In the genomic region with DNA sequence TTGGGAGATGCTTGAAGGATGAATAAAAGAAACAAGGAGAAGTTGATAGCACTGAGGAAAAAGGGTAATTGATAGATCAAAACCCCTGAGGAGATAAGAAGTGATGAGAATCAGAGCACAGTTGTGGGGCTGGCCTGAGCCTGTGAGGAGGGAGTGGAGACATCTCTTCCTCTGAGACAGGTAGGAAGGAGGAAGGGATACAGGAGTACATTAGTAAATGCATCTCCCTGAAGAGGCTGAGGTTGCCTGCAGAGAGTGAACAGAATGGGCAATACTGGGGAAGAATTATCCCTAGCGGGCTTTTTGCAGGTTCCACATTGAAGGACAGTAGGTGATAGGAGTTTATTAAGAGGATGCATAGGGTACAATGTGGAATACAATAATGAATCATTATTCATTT, we compare ENCODE assay signal across 1 cellular context.
TF ChIP-seq lines count a peak whose summit lies in the region.

No MANE protein-coding gene starts in this region.

TF ChIP-seq in GM23338, 12 proteins besides CTCF, POLR2A, EP300 and RAD21:
- TF ChIP-seq ZNF114 (CRISPR knock-in tag; IDR thresholded peaks at IDR 0.05) (no peak), CREB1 (CRISPR knock-in tag; IDR thresholded peaks at IDR 0.05; ENCODE audit: low read depth) (no peak), STAT1 (IDR thresholded peaks at IDR 0.05; ENCODE audit: unreplicated experiment) (no peak), ZNF331 (CRISPR knock-in tag; IDR thresholded peaks at IDR 0.05; ENCODE audit: low read depth) (no peak), EZH2phosphoT487 (IDR thresholded peaks at IDR 0.05; ENCODE audit: unreplicated experiment) (no peak), POLR2AphosphoS5 (IDR thresholded peaks at IDR 0.05; ENCODE audit: low read depth) (no peak), JUNB (IDR thresholded peaks at IDR 0.05; ENCODE audit: unreplicated experiment) (no peak)
- TF ChIP-seq, protein P1, sequence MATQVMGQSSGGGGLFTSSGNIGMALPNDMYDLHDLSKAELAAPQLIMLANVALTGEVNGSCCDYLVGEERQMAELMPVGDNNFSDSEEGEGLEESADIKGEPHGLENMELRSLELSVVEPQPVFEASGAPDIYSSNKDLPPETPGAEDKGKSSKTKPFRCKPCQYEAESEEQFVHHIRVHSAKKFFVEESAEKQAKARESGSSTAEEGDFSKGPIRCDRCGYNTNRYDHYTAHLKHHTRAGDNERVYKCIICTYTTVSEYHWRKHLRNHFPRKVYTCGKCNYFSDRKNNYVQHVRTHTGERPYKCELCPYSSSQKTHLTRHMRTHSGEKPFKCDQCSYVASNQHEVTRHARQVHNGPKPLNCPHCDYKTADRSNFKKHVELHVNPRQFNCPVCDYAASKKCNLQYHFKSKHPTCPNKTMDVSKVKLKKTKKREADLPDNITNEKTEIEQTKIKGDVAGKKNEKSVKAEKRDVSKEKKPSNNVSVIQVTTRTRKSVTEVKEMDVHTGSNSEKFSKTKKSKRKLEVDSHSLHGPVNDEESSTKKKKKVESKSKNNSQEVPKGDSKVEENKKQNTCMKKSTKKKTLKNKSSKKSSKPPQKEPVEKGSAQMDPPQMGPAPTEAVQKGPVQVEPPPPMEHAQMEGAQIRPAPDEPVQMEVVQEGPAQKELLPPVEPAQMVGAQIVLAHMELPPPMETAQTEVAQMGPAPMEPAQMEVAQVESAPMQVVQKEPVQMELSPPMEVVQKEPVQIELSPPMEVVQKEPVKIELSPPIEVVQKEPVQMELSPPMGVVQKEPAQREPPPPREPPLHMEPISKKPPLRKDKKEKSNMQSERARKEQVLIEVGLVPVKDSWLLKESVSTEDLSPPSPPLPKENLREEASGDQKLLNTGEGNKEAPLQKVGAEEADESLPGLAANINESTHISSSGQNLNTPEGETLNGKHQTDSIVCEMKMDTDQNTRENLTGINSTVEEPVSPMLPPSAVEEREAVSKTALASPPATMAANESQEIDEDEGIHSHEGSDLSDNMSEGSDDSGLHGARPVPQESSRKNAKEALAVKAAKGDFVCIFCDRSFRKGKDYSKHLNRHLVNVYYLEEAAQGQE (IDR thresholded peaks at IDR 0.05; ENCODE audit: unreplicated experiment) = no peak
- TF ChIP-seq, protein P2, sequence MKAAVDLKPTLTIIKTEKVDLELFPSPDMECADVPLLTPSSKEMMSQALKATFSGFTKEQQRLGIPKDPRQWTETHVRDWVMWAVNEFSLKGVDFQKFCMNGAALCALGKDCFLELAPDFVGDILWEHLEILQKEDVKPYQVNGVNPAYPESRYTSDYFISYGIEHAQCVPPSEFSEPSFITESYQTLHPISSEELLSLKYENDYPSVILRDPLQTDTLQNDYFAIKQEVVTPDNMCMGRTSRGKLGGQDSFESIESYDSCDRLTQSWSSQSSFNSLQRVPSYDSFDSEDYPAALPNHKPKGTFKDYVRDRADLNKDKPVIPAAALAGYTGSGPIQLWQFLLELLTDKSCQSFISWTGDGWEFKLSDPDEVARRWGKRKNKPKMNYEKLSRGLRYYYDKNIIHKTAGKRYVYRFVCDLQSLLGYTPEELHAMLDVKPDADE (IDR thresholded peaks at IDR 0.05) = no peak
- TF ChIP-seq, protein P3, sequence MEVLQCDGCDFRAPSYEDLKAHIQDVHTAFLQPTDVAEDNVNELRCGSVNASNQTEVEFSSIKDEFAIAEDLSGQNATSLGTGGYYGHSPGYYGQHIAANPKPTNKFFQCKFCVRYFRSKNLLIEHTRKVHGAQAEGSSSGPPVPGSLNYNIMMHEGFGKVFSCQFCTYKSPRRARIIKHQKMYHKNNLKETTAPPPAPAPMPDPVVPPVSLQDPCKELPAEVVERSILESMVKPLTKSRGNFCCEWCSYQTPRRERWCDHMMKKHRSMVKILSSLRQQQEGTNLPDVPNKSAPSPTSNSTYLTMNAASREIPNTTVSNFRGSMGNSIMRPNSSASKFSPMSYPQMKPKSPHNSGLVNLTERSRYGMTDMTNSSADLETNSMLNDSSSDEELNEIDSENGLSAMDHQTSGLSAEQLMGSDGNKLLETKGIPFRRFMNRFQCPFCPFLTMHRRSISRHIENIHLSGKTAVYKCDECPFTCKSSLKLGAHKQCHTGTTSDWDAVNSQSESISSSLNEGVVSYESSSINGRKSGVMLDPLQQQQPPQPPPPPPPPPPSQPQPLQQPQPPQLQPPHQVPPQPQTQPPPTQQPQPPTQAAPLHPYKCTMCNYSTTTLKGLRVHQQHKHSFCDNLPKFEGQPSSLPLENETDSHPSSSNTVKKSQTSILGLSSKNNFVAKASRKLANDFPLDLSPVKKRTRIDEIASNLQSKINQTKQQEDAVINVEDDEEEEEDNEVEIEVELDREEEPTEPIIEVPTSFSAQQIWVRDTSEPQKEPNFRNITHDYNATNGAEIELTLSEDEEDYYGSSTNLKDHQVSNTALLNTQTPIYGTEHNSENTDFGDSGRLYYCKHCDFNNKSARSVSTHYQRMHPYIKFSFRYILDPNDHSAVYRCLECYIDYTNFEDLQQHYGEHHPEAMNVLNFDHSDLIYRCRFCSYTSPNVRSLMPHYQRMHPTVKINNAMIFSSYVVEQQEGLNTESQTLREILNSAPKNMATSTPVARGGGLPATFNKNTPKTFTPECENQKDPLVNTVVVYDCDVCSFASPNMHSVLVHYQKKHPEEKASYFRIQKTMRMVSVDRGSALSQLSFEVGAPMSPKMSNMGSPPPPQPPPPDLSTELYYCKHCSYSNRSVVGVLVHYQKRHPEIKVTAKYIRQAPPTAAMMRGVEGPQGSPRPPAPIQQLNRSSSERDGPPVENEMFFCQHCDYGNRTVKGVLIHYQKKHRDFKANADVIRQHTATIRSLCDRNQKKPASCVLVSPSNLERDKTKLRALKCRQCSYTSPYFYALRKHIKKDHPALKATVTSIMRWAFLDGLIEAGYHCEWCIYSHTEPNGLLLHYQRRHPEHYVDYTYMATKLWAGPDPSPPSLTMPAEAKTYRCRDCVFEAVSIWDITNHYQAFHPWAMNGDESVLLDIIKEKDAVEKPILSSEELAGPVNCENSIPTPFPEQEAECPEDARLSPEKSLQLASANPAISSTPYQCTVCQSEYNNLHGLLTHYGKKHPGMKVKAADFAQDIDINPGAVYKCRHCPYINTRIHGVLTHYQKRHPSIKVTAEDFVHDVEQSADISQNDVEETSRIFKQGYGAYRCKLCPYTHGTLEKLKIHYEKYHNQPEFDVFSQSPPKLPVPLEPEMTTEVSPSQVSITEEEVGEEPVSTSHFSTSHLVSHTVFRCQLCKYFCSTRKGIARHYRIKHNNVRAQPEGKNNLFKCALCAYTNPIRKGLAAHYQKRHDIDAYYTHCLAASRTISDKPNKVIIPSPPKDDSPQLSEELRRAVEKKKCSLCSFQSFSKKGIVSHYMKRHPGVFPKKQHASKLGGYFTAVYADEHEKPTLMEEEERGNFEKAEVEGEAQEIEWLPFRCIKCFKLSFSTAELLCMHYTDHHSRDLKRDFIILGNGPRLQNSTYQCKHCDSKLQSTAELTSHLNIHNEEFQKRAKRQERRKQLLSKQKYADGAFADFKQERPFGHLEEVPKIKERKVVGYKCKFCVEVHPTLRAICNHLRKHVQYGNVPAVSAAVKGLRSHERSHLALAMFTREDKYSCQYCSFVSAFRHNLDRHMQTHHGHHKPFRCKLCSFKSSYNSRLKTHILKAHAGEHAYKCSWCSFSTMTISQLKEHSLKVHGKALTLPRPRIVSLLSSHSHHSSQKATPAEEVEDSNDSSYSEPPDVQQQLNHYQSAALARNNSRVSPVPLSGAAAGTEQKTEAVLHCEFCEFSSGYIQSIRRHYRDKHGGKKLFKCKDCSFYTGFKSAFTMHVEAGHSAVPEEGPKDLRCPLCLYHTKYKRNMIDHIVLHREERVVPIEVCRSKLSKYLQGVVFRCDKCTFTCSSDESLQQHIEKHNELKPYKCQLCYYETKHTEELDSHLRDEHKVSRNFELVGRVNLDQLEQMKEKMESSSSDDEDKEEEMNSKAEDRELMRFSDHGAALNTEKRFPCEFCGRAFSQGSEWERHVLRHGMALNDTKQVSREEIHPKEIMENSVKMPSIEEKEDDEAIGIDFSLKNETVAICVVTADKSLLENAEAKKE (CRISPR knock-in tag; IDR thresholded peaks at IDR 0.05) = no peak
